In the genomic region with DNA sequence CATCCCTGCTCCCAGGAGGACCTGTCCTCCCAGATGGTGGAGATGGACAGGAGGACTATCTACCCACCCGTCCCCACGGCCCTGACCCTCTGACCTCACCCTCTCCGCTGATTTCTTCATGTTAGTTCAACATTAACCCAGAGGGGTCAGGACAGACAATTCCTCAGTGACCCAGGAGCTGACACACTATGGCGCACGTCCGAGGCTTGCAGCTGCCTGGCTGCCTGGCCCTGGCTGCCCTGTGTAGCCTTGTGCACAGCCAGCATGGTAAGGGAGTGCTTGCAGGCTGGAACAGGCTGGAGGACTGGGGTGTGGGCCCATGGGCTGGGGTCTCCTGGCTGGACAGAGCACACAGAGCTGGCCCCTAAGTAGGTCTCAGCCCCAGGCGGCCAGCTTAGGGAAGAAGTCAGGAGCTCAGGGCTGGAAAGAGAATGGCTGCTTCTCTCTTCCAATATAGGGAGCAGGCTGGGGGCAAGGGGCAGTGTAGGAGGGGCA, we compare ENCODE assay signal across 1 cellular context.
TF ChIP-seq lines count a peak whose summit lies in the region.

A gene (plus strand): TSS at position 166 of the 495 bp plus-strand sequence. CDS start 23 bp downstream, at position 189.

TF ChIP-seq in HepG2, 621 proteins besides CTCF, POLR2A, EP300 and RAD21 (continued from another document and continues in another):
- TF ChIP-seq SATB2 (CRISPR knock-in tag; IDR thresholded peaks at IDR 0.05) = peak; percentile 71; the same call in 1 of the 2 replicates
- peak; percentile 40 for TF ChIP-seq XRCC5 (optimal IDR thresholded peaks at IDR 0.05; ENCODE audit: low read length)
- no peak for TF ChIP-seq ZNF781 (CRISPR knock-in tag; IDR thresholded peaks at IDR 0.05; ENCODE audit: borderline replicate concordance, not compliant biosample characterization)
- TF ChIP-seq, protein P1, sequence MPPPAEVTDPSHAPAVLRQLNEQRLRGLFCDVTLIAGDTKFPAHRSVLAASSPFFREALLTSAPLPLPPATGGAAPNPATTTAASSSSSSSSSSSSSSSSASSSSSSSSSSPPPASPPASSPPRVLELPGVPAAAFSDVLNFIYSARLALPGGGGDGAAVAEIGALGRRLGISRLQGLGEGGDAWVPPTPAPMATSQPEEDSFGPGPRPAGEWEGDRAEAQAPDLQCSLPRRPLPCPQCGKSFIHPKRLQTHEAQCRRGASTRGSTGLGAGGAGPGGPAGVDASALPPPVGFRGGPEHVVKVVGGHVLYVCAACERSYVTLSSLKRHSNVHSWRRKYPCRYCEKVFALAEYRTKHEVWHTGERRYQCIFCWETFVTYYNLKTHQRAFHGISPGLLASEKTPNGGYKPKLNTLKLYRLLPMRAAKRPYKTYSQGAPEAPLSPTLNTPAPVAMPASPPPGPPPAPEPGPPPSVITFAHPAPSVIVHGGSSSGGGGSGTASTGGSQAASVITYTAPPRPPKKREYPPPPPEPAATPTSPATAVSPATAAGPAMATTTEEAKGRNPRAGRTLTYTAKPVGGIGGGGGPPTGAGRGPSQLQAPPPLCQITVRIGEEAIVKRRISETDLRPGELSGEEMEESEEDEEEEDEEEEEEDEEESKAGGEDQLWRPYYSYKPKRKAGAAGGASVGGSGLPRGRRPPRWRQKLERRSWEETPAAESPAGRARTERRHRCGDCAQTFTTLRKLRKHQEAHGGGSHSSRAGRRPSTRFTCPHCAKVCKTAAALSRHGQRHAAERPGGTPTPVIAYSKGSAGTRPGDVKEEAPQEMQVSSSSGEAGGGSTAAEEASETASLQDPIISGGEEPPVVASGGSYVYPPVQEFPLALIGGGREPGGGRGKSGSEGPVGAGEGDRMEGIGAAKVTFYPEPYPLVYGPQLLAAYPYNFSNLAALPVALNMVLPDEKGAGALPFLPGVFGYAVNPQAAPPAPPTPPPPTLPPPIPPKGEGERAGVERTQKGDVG (CRISPR knock-in tag; IDR thresholded peaks at IDR 0.05; ENCODE audit: borderline replicate concordance) = 0 out of 2 replicates have a peak, but pooled peaks have one; percentile 16
- TF ChIP-seq, protein P2, sequence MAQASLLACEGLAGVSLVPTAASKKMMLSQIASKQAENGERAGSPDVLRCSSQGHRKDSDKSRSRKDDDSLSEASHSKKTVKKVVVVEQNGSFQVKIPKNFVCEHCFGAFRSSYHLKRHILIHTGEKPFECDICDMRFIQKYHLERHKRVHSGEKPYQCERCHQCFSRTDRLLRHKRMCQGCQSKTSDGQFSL (CRISPR knock-in tag; IDR thresholded peaks at IDR 0.05) = no peak
- TF ChIP-seq RXRB (CRISPR knock-in tag; IDR thresholded peaks at IDR 0.05; ENCODE audit: borderline replicate concordance) = peak; percentile 95
- TF ChIP-seq SMC3 (IDR thresholded peaks at IDR 0.05; ENCODE audit: low read length) = peak; percentile 10; the same call in 1 of the 2 replicates
- TF ChIP-seq TSC22D2 (CRISPR knock-in tag; IDR thresholded peaks at IDR 0.05; ENCODE audit: borderline replicate concordance) = no peak
- no peak for TF ChIP-seq HHEX (CRISPR knock-in tag; IDR thresholded peaks at IDR 0.05)
- peak; percentile 99 for TF ChIP-seq POLR2G (IDR thresholded peaks at IDR 0.05; ENCODE audit: low read depth, low read length)
- TF ChIP-seq ZBTB1 (CRISPR knock-in tag; IDR thresholded peaks at IDR 0.05; ENCODE audit: borderline replicate concordance) = no peak; the same call in 1 of the 2 replicates
- TF ChIP-seq RFX5 (IDR thresholded peaks at IDR 0.05; ENCODE audit: low read depth, low read length) = no peak
- TF ChIP-seq, protein P3, sequence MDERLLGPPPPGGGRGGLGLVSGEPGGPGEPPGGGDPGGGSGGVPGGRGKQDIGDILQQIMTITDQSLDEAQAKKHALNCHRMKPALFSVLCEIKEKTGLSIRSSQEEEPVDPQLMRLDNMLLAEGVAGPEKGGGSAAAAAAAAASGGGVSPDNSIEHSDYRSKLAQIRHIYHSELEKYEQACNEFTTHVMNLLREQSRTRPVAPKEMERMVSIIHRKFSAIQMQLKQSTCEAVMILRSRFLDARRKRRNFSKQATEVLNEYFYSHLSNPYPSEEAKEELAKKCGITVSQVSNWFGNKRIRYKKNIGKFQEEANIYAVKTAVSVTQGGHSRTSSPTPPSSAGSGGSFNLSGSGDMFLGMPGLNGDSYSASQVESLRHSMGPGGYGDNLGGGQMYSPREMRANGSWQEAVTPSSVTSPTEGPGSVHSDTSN (CRISPR knock-in tag; IDR thresholded peaks at IDR 0.05) = no peak; the same call in 1 of the 2 replicates
- no peak for TF ChIP-seq IKZF1 (IDR thresholded peaks at IDR 0.05)
- no peak for TF ChIP-seq ZFAT (CRISPR knock-in tag; conservative IDR thresholded peaks at IDR 0.05)
- TF ChIP-seq ZNF549 (CRISPR knock-in tag; IDR thresholded peaks at IDR 0.05) = no peak
- TF ChIP-seq ZNF563 (CRISPR knock-in tag; IDR thresholded peaks at IDR 0.05) = no peak
- TF ChIP-seq, protein P4, sequence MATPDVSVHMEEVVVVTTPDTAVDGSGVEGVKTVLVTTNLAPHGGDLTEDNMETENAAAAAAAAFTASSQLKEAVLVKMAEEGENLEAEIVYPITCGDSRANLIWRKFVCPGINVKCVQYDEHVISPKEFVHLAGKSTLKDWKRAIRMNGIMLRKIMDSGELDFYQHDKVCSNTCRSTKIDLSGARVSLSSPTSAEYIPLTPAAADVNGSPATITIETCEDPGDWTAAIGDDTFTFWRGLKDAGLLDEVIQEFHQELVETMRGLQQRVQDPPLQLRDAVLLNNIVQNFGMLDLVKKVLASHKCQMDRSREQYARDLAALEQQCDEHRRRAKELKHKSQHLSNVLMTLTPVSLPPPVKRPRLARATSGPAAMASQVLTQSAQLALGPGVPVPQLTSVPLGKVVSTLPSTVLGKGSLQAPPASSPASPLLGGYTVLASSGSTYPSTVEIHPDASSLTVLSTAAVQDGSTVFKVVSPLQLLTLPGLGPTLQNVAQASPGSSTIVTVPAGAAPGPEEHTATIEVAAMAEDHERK (CRISPR knock-in tag; IDR thresholded peaks at IDR 0.05; ENCODE audit: low read depth) = 0 out of 2 replicates have a peak, but pooled peaks have one; percentile 18
- TF ChIP-seq, protein P5, sequence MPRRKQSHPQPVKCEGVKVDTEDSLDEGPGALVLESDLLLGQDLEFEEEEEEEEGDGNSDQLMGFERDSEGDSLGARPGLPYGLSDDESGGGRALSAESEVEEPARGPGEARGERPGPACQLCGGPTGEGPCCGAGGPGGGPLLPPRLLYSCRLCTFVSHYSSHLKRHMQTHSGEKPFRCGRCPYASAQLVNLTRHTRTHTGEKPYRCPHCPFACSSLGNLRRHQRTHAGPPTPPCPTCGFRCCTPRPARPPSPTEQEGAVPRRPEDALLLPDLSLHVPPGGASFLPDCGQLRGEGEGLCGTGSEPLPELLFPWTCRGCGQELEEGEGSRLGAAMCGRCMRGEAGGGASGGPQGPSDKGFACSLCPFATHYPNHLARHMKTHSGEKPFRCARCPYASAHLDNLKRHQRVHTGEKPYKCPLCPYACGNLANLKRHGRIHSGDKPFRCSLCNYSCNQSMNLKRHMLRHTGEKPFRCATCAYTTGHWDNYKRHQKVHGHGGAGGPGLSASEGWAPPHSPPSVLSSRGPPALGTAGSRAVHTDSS (CRISPR knock-in tag; conservative IDR thresholded peaks at IDR 0.05) = no peak
- 0 out of 2 replicates have a peak, but pooled peaks have one; percentile 32 for TF ChIP-seq ZNF224 (CRISPR knock-in tag; IDR thresholded peaks at IDR 0.05)
- no peak for TF ChIP-seq ZNF550 (CRISPR knock-in tag; IDR thresholded peaks at IDR 0.05; ENCODE audit: borderline replicate concordance)
- TF ChIP-seq, protein P6, sequence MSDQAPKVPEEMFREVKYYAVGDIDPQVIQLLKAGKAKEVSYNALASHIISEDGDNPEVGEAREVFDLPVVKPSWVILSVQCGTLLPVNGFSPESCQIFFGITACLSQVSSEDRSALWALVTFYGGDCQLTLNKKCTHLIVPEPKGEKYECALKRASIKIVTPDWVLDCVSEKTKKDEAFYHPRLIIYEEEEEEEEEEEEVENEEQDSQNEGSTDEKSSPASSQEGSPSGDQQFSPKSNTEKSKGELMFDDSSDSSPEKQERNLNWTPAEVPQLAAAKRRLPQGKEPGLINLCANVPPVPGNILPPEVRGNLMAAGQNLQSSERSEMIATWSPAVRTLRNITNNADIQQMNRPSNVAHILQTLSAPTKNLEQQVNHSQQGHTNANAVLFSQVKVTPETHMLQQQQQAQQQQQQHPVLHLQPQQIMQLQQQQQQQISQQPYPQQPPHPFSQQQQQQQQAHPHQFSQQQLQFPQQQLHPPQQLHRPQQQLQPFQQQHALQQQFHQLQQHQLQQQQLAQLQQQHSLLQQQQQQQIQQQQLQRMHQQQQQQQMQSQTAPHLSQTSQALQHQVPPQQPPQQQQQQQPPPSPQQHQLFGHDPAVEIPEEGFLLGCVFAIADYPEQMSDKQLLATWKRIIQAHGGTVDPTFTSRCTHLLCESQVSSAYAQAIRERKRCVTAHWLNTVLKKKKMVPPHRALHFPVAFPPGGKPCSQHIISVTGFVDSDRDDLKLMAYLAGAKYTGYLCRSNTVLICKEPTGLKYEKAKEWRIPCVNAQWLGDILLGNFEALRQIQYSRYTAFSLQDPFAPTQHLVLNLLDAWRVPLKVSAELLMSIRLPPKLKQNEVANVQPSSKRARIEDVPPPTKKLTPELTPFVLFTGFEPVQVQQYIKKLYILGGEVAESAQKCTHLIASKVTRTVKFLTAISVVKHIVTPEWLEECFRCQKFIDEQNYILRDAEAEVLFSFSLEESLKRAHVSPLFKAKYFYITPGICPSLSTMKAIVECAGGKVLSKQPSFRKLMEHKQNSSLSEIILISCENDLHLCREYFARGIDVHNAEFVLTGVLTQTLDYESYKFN (CRISPR knock-in tag; conservative IDR thresholded peaks at IDR 0.05) = peak; percentile 93
- peak; percentile 60; the same call in 1 of the 2 replicates for TF ChIP-seq FOXC1 (CRISPR knock-in tag; IDR thresholded peaks at IDR 0.05; ENCODE audit: borderline replicate concordance)
- TF ChIP-seq ZNF160 (CRISPR knock-in tag; IDR thresholded peaks at IDR 0.05) = peak; percentile 50
- TF ChIP-seq MBNL3 (CRISPR knock-in tag; conservative IDR thresholded peaks at IDR 0.05) = no peak
- TF ChIP-seq MED1 (CRISPR knock-in tag; IDR thresholded peaks at IDR 0.05) = peak; percentile 98
- TF ChIP-seq, protein P7, sequence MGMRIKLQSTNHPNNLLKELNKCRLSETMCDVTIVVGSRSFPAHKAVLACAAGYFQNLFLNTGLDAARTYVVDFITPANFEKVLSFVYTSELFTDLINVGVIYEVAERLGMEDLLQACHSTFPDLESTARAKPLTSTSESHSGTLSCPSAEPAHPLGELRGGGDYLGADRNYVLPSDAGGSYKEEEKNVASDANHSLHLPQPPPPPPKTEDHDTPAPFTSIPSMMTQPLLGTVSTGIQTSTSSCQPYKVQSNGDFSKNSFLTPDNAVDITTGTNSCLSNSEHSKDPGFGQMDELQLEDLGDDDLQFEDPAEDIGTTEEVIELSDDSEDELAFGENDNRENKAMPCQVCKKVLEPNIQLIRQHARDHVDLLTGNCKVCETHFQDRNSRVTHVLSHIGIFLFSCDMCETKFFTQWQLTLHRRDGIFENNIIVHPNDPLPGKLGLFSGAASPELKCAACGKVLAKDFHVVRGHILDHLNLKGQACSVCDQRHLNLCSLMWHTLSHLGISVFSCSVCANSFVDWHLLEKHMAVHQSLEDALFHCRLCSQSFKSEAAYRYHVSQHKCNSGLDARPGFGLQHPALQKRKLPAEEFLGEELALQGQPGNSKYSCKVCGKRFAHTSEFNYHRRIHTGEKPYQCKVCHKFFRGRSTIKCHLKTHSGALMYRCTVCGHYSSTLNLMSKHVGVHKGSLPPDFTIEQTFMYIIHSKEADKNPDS (CRISPR knock-in tag; IDR thresholded peaks at IDR 0.05) = 0 out of 2 replicates have a peak, but pooled peaks have one; percentile 17
- TF ChIP-seq, protein P8, sequence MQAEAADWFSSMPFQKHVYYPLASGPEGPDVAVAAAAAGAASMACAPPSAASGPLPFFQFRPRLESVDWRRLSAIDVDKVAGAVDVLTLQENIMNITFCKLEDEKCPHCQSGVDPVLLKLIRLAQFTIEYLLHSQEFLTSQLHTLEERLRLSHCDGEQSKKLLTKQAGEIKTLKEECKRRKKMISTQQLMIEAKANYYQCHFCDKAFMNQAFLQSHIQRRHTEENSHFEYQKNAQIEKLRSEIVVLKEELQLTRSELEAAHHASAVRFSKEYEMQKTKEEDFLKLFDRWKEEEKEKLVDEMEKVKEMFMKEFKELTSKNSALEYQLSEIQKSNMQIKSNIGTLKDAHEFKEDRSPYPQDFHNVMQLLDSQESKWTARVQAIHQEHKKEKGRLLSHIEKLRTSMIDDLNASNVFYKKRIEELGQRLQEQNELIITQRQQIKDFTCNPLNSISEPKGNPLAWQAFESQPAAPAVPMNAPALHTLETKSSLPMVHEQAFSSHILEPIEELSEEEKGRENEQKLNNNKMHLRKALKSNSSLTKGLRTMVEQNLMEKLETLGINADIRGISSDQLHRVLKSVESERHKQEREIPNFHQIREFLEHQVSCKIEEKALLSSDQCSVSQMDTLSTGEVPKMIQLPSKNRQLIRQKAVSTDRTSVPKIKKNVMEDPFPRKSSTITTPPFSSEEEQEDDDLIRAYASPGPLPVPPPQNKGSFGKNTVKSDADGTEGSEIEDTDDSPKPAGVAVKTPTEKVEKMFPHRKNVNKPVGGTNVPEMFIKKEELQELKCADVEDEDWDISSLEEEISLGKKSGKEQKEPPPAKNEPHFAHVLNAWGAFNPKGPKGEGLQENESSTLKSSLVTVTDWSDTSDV (CRISPR knock-in tag; IDR thresholded peaks at IDR 0.05) = no peak
- peak; percentile 52 for TF ChIP-seq ZFX (CRISPR knock-in tag; IDR thresholded peaks at IDR 0.05; ENCODE audit: low read depth)
